18 cellular contexts compared by ENCODE assay signal in genomic region chr11:299081-299891, GRCh38. TPM values are rescaled to one million over a fixed set of nuclear protein-coding genes. Genes with fewer than 3 reads are reported as not detected.
A peak's percentile ranks its signal among the peaks of the same experiment; 100 is the strongest.
DNase-seq lines count a peak whose midpoint lies in the region; ATAC-seq, FAIRE-seq and TF ChIP-seq lines count a peak whose summit lies in the region.
"Had no signal": no experiment of that assay in that cellular context is flagged by ENCODE, and none has a peak within 500 bp of the region (broad histone marks: within the 10 kb centered on the region; RNA-seq: fewer than 3 reads in every experiment).

Gene IFITM5, minus strand, starts transcription at chr11:299526. Its CDS starts 36 bp downstream, at chr11:299490.

- intact Hi-C loops in Right ventricle myocardium inferior (cut with DNase I) (no loop called here), lower lobe of right lung (cut with DNase I) (no loop called here)

- H3K27me3 Mint-ChIP-seq in activated naive CD8-positive, alpha-beta T cell treated with anti-CD3 and anti-CD28 coated beads for 36 hours, result peaks cover 15% of the 10 kb centered on the region
- H3K27me3 Mint-ChIP-seq in type B pancreatic cell, result peaks cover 12% of the 10 kb centered on the region
- H3K27me3 Mint-ChIP-seq: activated B cell treated with CpG ODN at 0.5 μM for 24 hours; central memory CD8-positive, alpha-beta T cell had no signal

- H3K9me3 ChIP-seq in right atrium auricular region, result no peaks in the 10 kb centered on the region
- H3K9me3 ChIP-seq in lower lobe of right lung, result no peaks in the 10 kb centered on the region
- H3K9me3 ChIP-seq: Caco-2 had no signal

- H3K36me3 ChIP-seq in right atrium auricular region (no peaks in the 10 kb centered on the region), lower lobe of right lung (peaks cover 3% of the 10 kb centered on the region)

- TF ChIP-seq CTCF in right atrium auricular region (IDR thresholded peaks at IDR 0.05), result no peak
- no peak for TF ChIP-seq CTCF in lower lobe of right lung (IDR thresholded peaks at IDR 0.05)
- no peak for TF ChIP-seq CTCF in type B pancreatic cell (conservative IDR thresholded peaks at IDR 0.05)

- H3K4me3 ChIP-seq in right atrium auricular region, result no peak within 1 kb of the TSS
- H3K4me3 ChIP-seq in lower lobe of right lung, result no peak within 1 kb of the TSS

- FAIRE-seq in RCC 7860 (lab: Jason Lieb, UNC), result no peak
- FAIRE-seq: G401.6, GM12891 had no signal

- H3K4me3 Mint-ChIP-seq in activated naive CD8-positive, alpha-beta T cell treated with anti-CD3 and anti-CD28 coated beads for 36 hours, result no peak within 1 kb of the TSS
- H3K4me3 Mint-ChIP-seq in type B pancreatic cell, result no peak within 1 kb of the TSS
- H3K4me3 Mint-ChIP-seq: activated B cell treated with CpG ODN at 0.5 μM for 24 hours had no signal

- peaks cover 50% of the 10 kb centered on the region for H3K4me1 Mint-ChIP-seq in activated naive CD8-positive, alpha-beta T cell treated with anti-CD3 and anti-CD28 coated beads for 36 hours
- H3K4me1 Mint-ChIP-seq in type B pancreatic cell (ENCODE audit: unreplicated experiment), result peaks cover 9% of the 10 kb centered on the region

- H3K27ac ChIP-seq in right atrium auricular region, result no peak within 1 kb of the TSS
- no peak within 1 kb of the TSS for H3K27ac ChIP-seq in lower lobe of right lung

- DNase-seq in Right ventricle myocardium inferior (ENCODE audit: missing footprints), result peak; percentile 32
- DNase-seq in right atrium auricular region (ENCODE audit: low spot score), result no peak
- DNase-seq in activated naive CD8-positive, alpha-beta T cell treated with anti-CD3 and anti-CD28 coated beads for 36 hours, result peak; percentile 18
- peak; percentile 44 for DNase-seq in lower lobe of right lung
- DNase-seq in type B pancreatic cell (ENCODE audit: extremely low spot score, unreplicated experiment), result no peak
- no peak for DNase-seq in RCC 7860 (ENCODE audit: low spot score)
- DNase-seq in stimulated activated CD4-positive, alpha-beta T cell treated with anti-CD3 and anti-CD28 coated beads, Interleukin-4, amount 100 ng/mL, for 1 hour, result no peak
- DNase-seq: effector memory CD4-positive, alpha-beta T cell; NCI-H1694; NCI-H446; SHP77 had no signal

- peak within 1 kb of the TSS; percentile 89 for H3K27ac Mint-ChIP-seq in activated naive CD8-positive, alpha-beta T cell treated with anti-CD3 and anti-CD28 coated beads for 36 hours
- peak within 1 kb of the TSS; percentile 7 for H3K27ac Mint-ChIP-seq in type B pancreatic cell
- H3K27ac Mint-ChIP-seq: activated B cell treated with CpG ODN at 0.5 μM for 24 hours had no signal

- H3K27me3 ChIP-seq in right atrium auricular region (peaks cover 0 to 9% of the 10 kb centered on the region in 2 donors), lower lobe of right lung (ENCODE audit: low read depth) (peaks cover 26% of the 10 kb centered on the region)

- H3K4me1 ChIP-seq in right atrium auricular region (peaks cover 0 to 7% of the 10 kb centered on the region in 2 donors), lower lobe of right lung (peaks cover 12% of the 10 kb centered on the region)

- ATAC-seq in Right ventricle myocardium inferior, result no peak
- ATAC-seq in lower lobe of right lung, result peak in 1 of 2 donors; percentile 3
- no peak for ATAC-seq in GM21786 (IDR thresholded peaks at IDR 0.05; ENCODE audit: unreplicated experiment)

- peaks cover 1% of the 10 kb centered on the region for H3K9me3 Mint-ChIP-seq in activated naive CD8-positive, alpha-beta T cell treated with anti-CD3 and anti-CD28 coated beads for 36 hours
- no peaks in the 10 kb centered on the region for H3K9me3 Mint-ChIP-seq in type B pancreatic cell
- H3K9me3 Mint-ChIP-seq: activated B cell treated with CpG ODN at 0.5 μM for 24 hours; central memory CD8-positive, alpha-beta T cell had no signal

- H3K36me3 Mint-ChIP-seq in activated naive CD8-positive, alpha-beta T cell treated with anti-CD3 and anti-CD28 coated beads for 36 hours, result peaks cover 5% of the 10 kb centered on the region
- no peaks in the 10 kb centered on the region for H3K36me3 Mint-ChIP-seq in type B pancreatic cell

RNA-seq across cellular contexts. Expression of gene IFITM5, which starts in this region (rescaled TPM):
- total RNA-seq in Right ventricle myocardium inferior, result not detected
- not detected for total RNA-seq in right atrium auricular region
- not detected for total RNA-seq in activated naive CD8-positive, alpha-beta T cell treated with anti-CD3 and anti-CD28 coated beads for 36 hours
- not detected for total RNA-seq in lower lobe of right lung
- not detected in 2 replicates for total RNA-seq in type B pancreatic cell (ENCODE audit: low replicate concordance)
- total RNA-seq: activated B cell treated with CpG ODN at 0.5 μM for 24 hours, Caco-2, subcutaneous adipose tissue had no signal

Comparison
In these comparisons a context has a peak if more than half of its experiments do, and no peak if none do; other contexts are left out.
1. Peak in DNase-seq in Right ventricle myocardium inferior; RNA of the gene not detected or under 1 TPM.
2. Peak in DNase-seq in activated naive CD8-positive, alpha-beta T cell treated with anti-CD3 and anti-CD28 coated beads for 36 hours; RNA of the gene not detected or under 1 TPM.
3. Peak in DNase-seq in lower lobe of right lung; RNA of the gene not detected or under 1 TPM.